Comparison of ENCODE assay signal across 9 cellular contexts in the genomic region with DNA sequence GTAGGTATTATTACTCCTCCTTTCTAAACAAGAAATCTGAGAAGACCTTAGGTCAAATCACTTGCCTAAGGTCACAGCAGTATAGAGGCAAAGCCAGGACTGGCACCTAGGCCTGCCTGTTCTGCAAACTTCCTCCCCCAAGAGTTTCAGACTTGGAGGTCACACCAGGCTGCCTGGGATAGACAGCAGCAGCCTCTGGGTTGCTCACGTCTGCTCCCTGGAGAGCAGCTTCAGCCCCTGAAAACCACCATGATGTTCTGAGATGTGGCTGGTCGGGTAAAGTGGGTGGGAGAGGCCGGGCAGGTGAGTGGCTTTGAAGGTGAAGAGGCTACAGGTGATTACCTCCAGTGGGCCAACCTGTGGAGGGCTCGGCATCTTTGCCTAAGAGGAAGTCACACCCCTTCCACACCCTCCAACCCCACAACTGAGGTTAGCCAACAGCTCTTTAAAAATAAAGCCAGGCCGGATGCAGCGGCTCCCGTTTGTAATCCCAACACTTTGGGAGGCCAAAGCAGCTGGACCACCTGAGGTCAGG. TPM values are rescaled to one million over a fixed set of nuclear protein-coding genes. Genes with fewer than 3 reads are reported as not detected.
A peak's percentile ranks its signal among the peaks of the same experiment; 100 is the strongest.
DNase-seq lines count a peak whose midpoint lies in the region; ATAC-seq and TF ChIP-seq lines count a peak whose summit lies in the region.
"Had no signal": no experiment of that assay in that cellular context is flagged by ENCODE, and none has a peak within 500 bp of the region (broad histone marks: within the 10 kb centered on the region; RNA-seq: fewer than 3 reads in every experiment).

No MANE protein-coding gene starts in this region.

- H3K4me1 Mint-ChIP-seq in CD4-positive, alpha-beta T cell (ENCODE audit: low read depth), result peaks cover 100% of the 10 kb centered on the region

- H3K4me3 ChIP-seq in NB4 (ENCODE audit: low read depth, low read length), result no peak overlapping the region
- no peak overlapping the region for H3K4me3 ChIP-seq in colonic mucosa
- no peak overlapping the region for H3K4me3 ChIP-seq in prostate gland

- H3K9me3 ChIP-seq in CD4-positive, alpha-beta T cell (ENCODE audit: control insufficient read depth, low read length), result no peaks in the 10 kb centered on the region
- H3K9me3 ChIP-seq in colonic mucosa (no peaks in the 10 kb centered on the region), prostate gland (no peaks in the 10 kb centered on the region)

- DNase-seq in CD4-positive, alpha-beta T cell, result peak in 1 of 10 experiments; percentile 34
- DNase-seq in NB4 (ENCODE audit: low read depth) (peak; percentile 69), colonic mucosa (no peak), prostate gland (ENCODE audit: low spot score) (no peak), left lobe of liver (ENCODE audit: low spot score) (no peak), DMS 273 treated with DMSO at 0.1 percent for 48 hours (lab: John Stamatoyannopoulos, UW) (no peak), posterior vena cava (ENCODE audit: low spot score) (no peak)

- POLR2A ChIA-PET in CD4-positive, alpha-beta T cell (lab: Charles Lee), result interaction anchor here (0.6 to 20.1 kb wide), 5 partner anchors 8 to 100 kb away, joined by 3 to 430 read pairs (median 3); partner anchors contain the start of gene PTGR2

- H3K9ac ChIP-seq in colonic mucosa (ENCODE audit: low read depth in 2 of 2, low read length in 2 of 2), result peak overlapping the region in 1 of 2 donors; percentile 52

- intact Hi-C loops in CD4-positive, alpha-beta T cell (cut with DNase I, micrococcal nuclease), result loop anchor here in 1 of 2 experiments (5.0 kb wide), 1 partner anchor 36 kb away; no protein-coding TSS in a partner anchor
- intact Hi-C loops in colonic mucosa (cut with DNase I) (no loop called here), prostate gland (cut with DNase I) (no loop called here), posterior vena cava (cut with DNase I) (no loop called here)

- peaks cover 4% of the 10 kb centered on the region for H3K36me3 Mint-ChIP-seq in CD4-positive, alpha-beta T cell (ENCODE audit: low read depth)

- no peak for TF ChIP-seq CTCF in CD4-positive, alpha-beta T cell (IDR thresholded peaks at IDR 0.05)
- TF ChIP-seq CTCF in NB4 (IDR thresholded peaks at IDR 0.05; ENCODE audit: low read depth, low read length) (no peak), colonic mucosa (IDR thresholded peaks at IDR 0.05) (no peak), prostate gland (IDR thresholded peaks at IDR 0.05) (no peak)

- H3K36me3 ChIP-seq in colonic mucosa (no peaks in the 10 kb centered on the region), prostate gland (no peaks in the 10 kb centered on the region)

- H3K27ac ChIP-seq in CD4-positive, alpha-beta T cell (ENCODE audit: low read depth, low read length), result no peak overlapping the region
- peak overlapping the region; percentile 99 for H3K27ac ChIP-seq in colonic mucosa
- H3K27ac ChIP-seq in prostate gland, result peak overlapping the region; percentile 83 to 95

- WGBS in prostate gland, result 68% methylated on average over 7 of the region's 7 CpGs

- CTCF ChIA-PET in CD4-positive, alpha-beta T cell (lab: Charles Lee), result interaction anchor here (1.2 to 6.3 kb wide), 3 partner anchors 9 to 35 kb away, joined by 4 to 31 read pairs (median 22); no protein-coding TSS in a partner anchor

- H3K4me3 Mint-ChIP-seq in CD4-positive, alpha-beta T cell, result peak overlapping the region; percentile 88

- TF ChIP-seq POLR2A in NB4 (IDR thresholded peaks at IDR 0.05; ENCODE audit: extremely low read depth, insufficient read length) (no peak), prostate gland (IDR thresholded peaks at IDR 0.05) (no peak)

- no peaks in the 10 kb centered on the region for H3K27me3 ChIP-seq in CD4-positive, alpha-beta T cell (ENCODE audit: control insufficient read depth, insufficient read depth, low read length)
- H3K27me3 ChIP-seq in colonic mucosa (no peaks in the 10 kb centered on the region), prostate gland (replicated peaks; ENCODE audit: insufficient read depth) (no peaks in the 10 kb centered on the region)

- H3K4me1 ChIP-seq in colonic mucosa (peaks cover 81% of the 10 kb centered on the region), prostate gland (replicated peaks) (peaks cover 83% of the 10 kb centered on the region)

- H3K9me3 Mint-ChIP-seq in CD4-positive, alpha-beta T cell, result no peaks in the 10 kb centered on the region

- no peak for ATAC-seq in CD4-positive, alpha-beta T cell (ENCODE audit: poor library complexity)
- ATAC-seq in GM18511 (IDR thresholded peaks at IDR 0.05; ENCODE audit: unreplicated experiment), result no peak
- no peak for ATAC-seq in left lobe of liver
- ATAC-seq: PC-3 had no signal

- H3K27me3 Mint-ChIP-seq in CD4-positive, alpha-beta T cell, result no peaks in the 10 kb centered on the region

- peak overlapping the region; percentile 99 for H3K27ac Mint-ChIP-seq in CD4-positive, alpha-beta T cell

RNA-seq across cellular contexts. Expression of gene PNMA1, which starts 37.0 kb away (rescaled TPM):
- total RNA-seq in CD4-positive, alpha-beta T cell, result 10 to 100 TPM; 52.6 to 55.9 TPM
- total RNA-seq in colonic mucosa, result 10 to 100 TPM; 13.4 to 28.3 TPM
- total RNA-seq in prostate gland, result 10 to 100 TPM; 18.6 to 62.7 TPM
- total RNA-seq in left lobe of liver, result 2.3 TPM
- total RNA-seq in posterior vena cava, result 10 to 100 TPM; 64.8 to 88.7 TPM
